ENCODE assay signal across 15 cellular contexts in genomic region chr7:107593025-107593410, GRCh38.
"Had no signal": no experiment of that assay in that cellular context is flagged by ENCODE, and none has a peak within 500 bp of the region (broad histone marks: within the 10 kb centered on the region; RNA-seq: fewer than 3 reads in every experiment).

No MANE protein-coding gene starts in this region.

- H3K4me3 ChIP-seq: spleen had no signal

- H3K27me3 ChIP-seq: spleen had no signal

- H3K27ac Mint-ChIP-seq: activated CD8-positive, alpha-beta T cell treated with anti-CD3 and anti-CD28 coated beads for 36 hours; memory B cell; natural killer cell treated with Interleukin-12 subunit alpha and Interleukin-12 subunit beta and Interleukin-15 and Interleukin-18, amount 100 ng/mL, for 72 hours; stimulated activated memory B cell treated with anti-CD40 and anti-IgM and Interleukin-4, amounts not matched to agents 10 μg/mL and 1 μg/mL and 100 μg/mL, for 72 hours; type B pancreatic cell had no signal

- H3K9me3 ChIP-seq: spleen had no signal

- H3K9me3 Mint-ChIP-seq: activated CD8-positive, alpha-beta T cell treated with anti-CD3 and anti-CD28 coated beads for 36 hours; central memory CD8-positive, alpha-beta T cell; memory B cell; natural killer cell treated with Interleukin-12 subunit alpha and Interleukin-12 subunit beta and Interleukin-15 and Interleukin-18, amount 100 ng/mL, for 72 hours; stimulated activated memory B cell treated with anti-CD40 and anti-IgM and Interleukin-4, amounts not matched to agents 10 μg/mL and 1 μg/mL and 100 μg/mL, for 72 hours; type B pancreatic cell had no signal

- DNase-seq: activated CD4-positive, alpha-beta T cell treated with anti-CD3 and anti-CD28 coated beads for 4 hours; activated CD8-positive, alpha-beta memory T cell treated with anti-CD3 and anti-CD28 coated beads, Interleukin-2, amount 50 U/mL, for 48 hours; activated CD8-positive, alpha-beta T cell treated with anti-CD3 and anti-CD28 coated beads for 36 hours; activated naive CD4-positive, alpha-beta T cell treated with Interleukin-2 at 50 U/mL for 16 hours; erythroblast; head of caudate nucleus; nucleus accumbens; spleen; stimulated activated CD4-positive, alpha-beta T cell treated with anti-CD3 and anti-CD28 coated beads, Interleukin-1b, Interleukin-23, amount 100 ng/mL, for 48 hours had no signal

- H3K27ac ChIP-seq: spleen had no signal

- ATAC-seq: activated CD8-positive, alpha-beta T cell treated with anti-CD3 and anti-CD28 coated beads for 36 hours; natural killer cell treated with Interleukin-12 subunit alpha and Interleukin-12 subunit beta and Interleukin-15 and Interleukin-18, amount 100 ng/mL, for 72 hours; sciatic nerve; stimulated activated memory B cell treated with anti-CD40 and anti-IgM and Interleukin-4, amounts not matched to agents 10 μg/mL and 1 μg/mL and 100 μg/mL, for 72 hours had no signal
